8 cellular contexts compared by ENCODE assay signal in genomic region chr4:176065365-176066249, GRCh38. TPM values are rescaled to one million over a fixed set of nuclear protein-coding genes. Genes with fewer than 3 reads are reported as not detected.
DNase-seq lines count a peak whose midpoint lies in the region; ATAC-seq lines count a peak whose summit lies in the region.

Gene WDR17 (plus strand): TSS chr4:176065841. CDS start chr4:176111581, 45,740 bp downstream.

- no peaks in the 10 kb centered on the region for H3K9me3 ChIP-seq in mesenchymal stem cell (ENCODE audit: control insufficient read depth, low read length)

- peak within 1 kb of the TSS; percentile 97 for H2AFZ ChIP-seq in mesenchymal stem cell (ENCODE audit: low read depth, low read length)

- no peak within 1 kb of the TSS for H3K4ac ChIP-seq in mesenchymal stem cell (ENCODE audit: low read depth in 1 of 2, low read length in 2 of 2)

- no peaks in the 10 kb centered on the region for H3K27me3 ChIP-seq in mesenchymal stem cell (ENCODE audit: control insufficient read depth in 1 of 2, insufficient read depth in 1 of 2, low read length in 2 of 2)

- H4K91ac ChIP-seq in mesenchymal stem cell (ENCODE audit: low read length): no peak within 1 kb of the TSS

- H3K9ac ChIP-seq in mesenchymal stem cell (ENCODE audit: low read length): peak within 1 kb of the TSS; percentile 83

- peak within 1 kb of the TSS in 1 of 2 experiments; percentile 6 for H3K23ac ChIP-seq in mesenchymal stem cell (ENCODE audit: low read length in 2 of 2)

- no peaks in the 10 kb centered on the region for H3K9me3 Mint-ChIP-seq in effector memory CD8-positive, alpha-beta T cell

- DNase-seq in CD1c-positive myeloid dendritic cell (ENCODE audit: extremely low spot score): peak; percentile 88
- DNase-seq in NOMO-1 (lab: John Stamatoyannopoulos, UW; ENCODE audit: unreplicated experiment in 2 of 2): peak; percentile 68 to 70
- peak; percentile 39 to 53 for DNase-seq in activated CD8-positive, alpha-beta memory T cell treated with anti-CD3 and anti-CD28 coated beads for 4 hours (ENCODE audit: low read depth in 2 of 2)
- peak; percentile 13 to 34 (median 21) for DNase-seq in effector memory CD8-positive, alpha-beta T cell
- DNase-seq in mesenchymal stem cell: peak; percentile 87
- peak; percentile 40 for DNase-seq in stimulated activated CD8-positive, alpha-beta memory T cell treated with anti-CD3 and anti-CD28 coated beads, Interleukin-12 subunit alpha, Interleukin-12 subunit beta, amount 100 ng/mL, for 1 hour (ENCODE audit: low read depth)

- peak within 1 kb of the TSS; percentile 95 for H3K4me2 ChIP-seq in mesenchymal stem cell (ENCODE audit: low read length, poor library complexity, severe bottlenecking)

- no peak within 1 kb of the TSS for H4K8ac ChIP-seq in mesenchymal stem cell (ENCODE audit: low read length)

- H2BK120ac ChIP-seq in mesenchymal stem cell (ENCODE audit: low read depth, low read length): no peak within 1 kb of the TSS

- H2BK15ac ChIP-seq in mesenchymal stem cell (ENCODE audit: low read depth, poor library complexity, severe bottlenecking): no peak within 1 kb of the TSS

- H2BK5ac ChIP-seq in mesenchymal stem cell (ENCODE audit: low read depth, low read length, poor library complexity, severe bottlenecking): no peak within 1 kb of the TSS

- no peak within 1 kb of the TSS for H3K27ac ChIP-seq in mesenchymal stem cell (ENCODE audit: low read length, poor library complexity, severe bottlenecking)

- no peak within 1 kb of the TSS for H2BK12ac ChIP-seq in mesenchymal stem cell (ENCODE audit: low read length in 2 of 2)

- no peak within 1 kb of the TSS for H3K27ac Mint-ChIP-seq in effector memory CD8-positive, alpha-beta T cell

- H3K14ac ChIP-seq in mesenchymal stem cell (ENCODE audit: low read length in 2 of 2): no peak within 1 kb of the TSS

- peaks cover 17 to 22% of the 10 kb centered on the region in 2 donors for H3K27me3 Mint-ChIP-seq in effector memory CD8-positive, alpha-beta T cell

- H3K79me1 ChIP-seq in mesenchymal stem cell (replicated peaks; ENCODE audit: low read length, poor library complexity, severe bottlenecking): no peaks in the 10 kb centered on the region

- H3K36me3 Mint-ChIP-seq in effector memory CD8-positive, alpha-beta T cell (ENCODE audit: insufficient read depth): no peaks in the 10 kb centered on the region

- ATAC-seq in GM19463 (IDR thresholded peaks at IDR 0.05; ENCODE audit: unreplicated experiment): peak; percentile 99
- ATAC-seq in HG03575 (IDR thresholded peaks at IDR 0.05; ENCODE audit: extremely low read depth, insufficient number of reproducible peaks, low FRiP score, unreplicated experiment): peak; percentile 100
- peak; percentile 87 for ATAC-seq in effector memory CD8-positive, alpha-beta T cell (replicated peaks)

- H3K4me1 Mint-ChIP-seq in effector memory CD8-positive, alpha-beta T cell (ENCODE audit: low read depth in 2 of 2): peaks cover 6 to 9% of the 10 kb centered on the region in 2 donors

- H3K4me1 ChIP-seq in mesenchymal stem cell (ENCODE audit: control insufficient read depth, insufficient read depth, low read depth, low read length): no peaks in the 10 kb centered on the region

- H2AK5ac ChIP-seq in mesenchymal stem cell (ENCODE audit: low read length, severe bottlenecking): no peak within 1 kb of the TSS

- H3K18ac ChIP-seq in mesenchymal stem cell (ENCODE audit: low read depth in 1 of 2, low read length in 2 of 2): peak within 1 kb of the TSS in 1 of 2 experiments; percentile 87

- 2% methylated on average over 46 of the region's 56 CpGs for WGBS in mesenchymal stem cell

- no peaks in the 10 kb centered on the region for H3K36me3 ChIP-seq in mesenchymal stem cell (ENCODE audit: control insufficient read depth in 1 of 2, insufficient read depth in 2 of 2, low read depth in 1 of 2, low read length in 2 of 2)

- peak within 1 kb of the TSS; percentile 66 to 82 for H3K4me3 ChIP-seq in mesenchymal stem cell (ENCODE audit: insufficient read depth in 1 of 2, low read depth in 1 of 2, low read length in 2 of 2)

- H3K4me3 Mint-ChIP-seq in effector memory CD8-positive, alpha-beta T cell: peak within 1 kb of the TSS; percentile 70 to 82

RNA-seq across cellular contexts. Expression of gene WDR17, which starts in this region (rescaled TPM):
- 1.2 TPM for polyA plus RNA-seq in mesenchymal stem cell (2013, experiment 1 of 2)
- 1.6 TPM for polyA plus RNA-seq in mesenchymal stem cell (2013, experiment 2 of 2)

Comparison
In these comparisons a context has a peak if more than half of its experiments do, and no peak if none do; other contexts are left out.
1. DNase-seq: peak in every context shown above with its lines; median percentile 88 in CD1c-positive myeloid dendritic cell; 87 in mesenchymal stem cell; 69 in NOMO-1; 46 in activated CD8-positive, alpha-beta memory T cell treated with anti-CD3 and anti-CD28 coated beads for 4 hours; 40 in stimulated activated CD8-positive, alpha-beta memory T cell treated with anti-CD3 and anti-CD28 coated beads, Interleukin-12 subunit alpha, Interleukin-12 subunit beta, amount 100 ng/mL, for 1 hour; 21 in effector memory CD8-positive, alpha-beta T cell.